Comparison of ENCODE assay signal across 9 cellular contexts in genomic region chr19:48194041-48194871, GRCh38. TPM values are rescaled to one million over a fixed set of nuclear protein-coding genes. Genes with fewer than 3 reads are reported as not detected.
A peak's percentile ranks its signal among the peaks of the same experiment; 100 is the strongest.
DNase-seq lines count a peak whose midpoint lies in the region; ATAC-seq, FAIRE-seq and TF ChIP-seq lines count a peak whose summit lies in the region.
"Had no signal": no experiment of that assay in that cellular context is flagged by ENCODE, and none has a peak within 500 bp of the region (broad histone marks: within the 10 kb centered on the region; RNA-seq: fewer than 3 reads in every experiment).

No MANE protein-coding gene starts in this region.

- no peaks in the 10 kb centered on the region for H3K27me3 ChIP-seq in GM12878 (replicated peaks in 1 of 2; ENCODE audit: control insufficient read depth in 2 of 2, insufficient read depth in 2 of 2, low read length in 1 of 2)

- peak; percentile 27 for FAIRE-seq in GM12878 (lab: Jason Lieb, UNC)

- SMC1A ChIA-PET in GM12878 (lab: Charles Lee; ENCODE audit: uncharacterized antibody, unreplicated experiment), result interaction anchor here (0.8 to 1.5 kb wide), 2 partner anchors 9 kb away, joined by 4 to 9 read pairs; no protein-coding TSS in a partner anchor

- TF ChIP-seq CTCF in GM12878 (IDR thresholded peaks at IDR 0.05 in 2 of 3, conservative IDR thresholded peaks at IDR 0.05 in 1 of 3; ENCODE audit: control insufficient read depth in 2 of 3, extremely low read depth in 1 of 3, insufficient read depth in 1 of 3, low read depth in 3 of 3, low read length in 3 of 3) (peak; percentile 47 to 71 (median 53); a peak in 5 of 6 replicates), nephron progenitor cell (IDR thresholded peaks at IDR 0.05) (peak; percentile 39)

- H3K27ac ChIP-seq in GM12878 (ENCODE audit: control insufficient read depth, insufficient read depth), result no peak overlapping the region

- TF ChIP-seq RAD21 in Ishikawa (IDR thresholded peaks at IDR 0.05; ENCODE audit: low read depth), result peak; percentile 12; the same call in 1 of the 2 replicates
- peak; percentile 53; the same call in 1 of the 2 replicates for TF ChIP-seq RAD21 in GM12878 (IDR thresholded peaks at IDR 0.05; ENCODE audit: insufficient read depth, low read depth, low read length)

- peaks cover 8% of the 10 kb centered on the region for H3K4me1 Mint-ChIP-seq in nephron progenitor cell

- no peak overlapping the region for H3K4me3 ChIP-seq in GM12878

- H4K20me1 ChIP-seq in GM12878 (ENCODE audit: control insufficient read depth, insufficient read depth), result no peaks in the 10 kb centered on the region

- H3K9ac ChIP-seq in GM12878 (ENCODE audit: control insufficient read depth, insufficient read depth, low read length), result no peak overlapping the region

- H3K27ac Mint-ChIP-seq in nephron progenitor cell, result no peak overlapping the region

- H2AFZ ChIP-seq in GM12878 (ENCODE audit: control insufficient read depth, low read depth, low read length), result no peak overlapping the region

- no peaks in the 10 kb centered on the region for H3K36me3 ChIP-seq in GM12878 (ENCODE audit: control insufficient read depth in 2 of 2, insufficient read depth in 2 of 2, low read length in 1 of 2)

- H3K4me1 ChIP-seq in GM12878 (ENCODE audit: control insufficient read depth, insufficient read depth, low read length), result no peaks in the 10 kb centered on the region

- no peak for TF ChIP-seq POLR2A in GM12878 (IDR thresholded peaks at IDR 0.05; ENCODE audit: low read depth, low read length)

- DNase-seq in D341Med (ENCODE audit: low spot score) (peak; percentile 43), GM12878 (ENCODE audit: low read depth, low spot score) (no peak), nephron progenitor cell (peak; percentile 16), NCI-H2171 treated with DMSO at 0.1 percent for 48 hours (lab: John Stamatoyannopoulos, UW) (no peak), NCI-H2196 (lab: John Stamatoyannopoulos, UW; ENCODE audit: unreplicated experiment) (no peak), HK-2 (ENCODE audit: unreplicated experiment) (no peak), NOMO-1 (lab: John Stamatoyannopoulos, UW; ENCODE audit: unreplicated experiment in 2 of 2) (no peak)
- DNase-seq: SW 1271 had no signal

- no peaks in the 10 kb centered on the region for H3K9me3 ChIP-seq in GM12878 (replicated peaks; ENCODE audit: control insufficient read depth, insufficient read depth, low read length)

- CTCF ChIA-PET in GM12878 (lab: Yijun Ruan, JAX), result interaction anchor here (0.5 to 2.0 kb wide), 13 partner anchors 9 to 89 kb away, joined by 3 to 31 read pairs (median 4); partner anchors contain the start of gene PLA2G4C

- RAD21 ChIA-PET in GM12878 (lab: Charles Lee; ENCODE audit: unreplicated experiment), result interaction anchor here (0.6 to 1.5 kb wide), 2 partner anchors 11 to 24 kb away, joined by 3 to 4 read pairs; no protein-coding TSS in a partner anchor

- peaks cover 59% of the 10 kb centered on the region for H3K36me3 Mint-ChIP-seq in nephron progenitor cell (ENCODE audit: low read depth)

- no peaks in the 10 kb centered on the region for H3K79me2 ChIP-seq in GM12878 (ENCODE audit: control insufficient read depth, insufficient read depth, low read length)

- BruUV-seq in GM12878 (replicated peaks; lab: Mats Ljungman, UMichigan), result no TSS peak

- no peak overlapping the region for H3K4me2 ChIP-seq in GM12878 (ENCODE audit: control insufficient read depth, insufficient read depth)

- in situ Hi-C loops in GM12878 (cut with MboI), result no loop called here

- intact Hi-C loops in GM12878 (cut with micrococcal nuclease; ENCODE audit: unreplicated experiment), result no loop called here

- POLR2A ChIA-PET in GM12878 (lab: Charles Lee), result interaction anchor here (1.1 kb wide), 1 partner anchor 9 kb away, joined by 3 read pairs; no protein-coding TSS in a partner anchor

- H3K27me3 Mint-ChIP-seq in nephron progenitor cell (ENCODE audit: low read depth, poor library complexity), result no peaks in the 10 kb centered on the region

- peaks cover 12% of the 10 kb centered on the region for H3K9me3 Mint-ChIP-seq in nephron progenitor cell

- ATAC-seq in GM12878, result peak; percentile 39; the same call in 2 of the 3 replicates

- TF ChIP-seq EP300 in Ishikawa (IDR thresholded peaks at IDR 0.05; ENCODE audit: borderline replicate concordance) (no peak), GM12878 (IDR thresholded peaks at IDR 0.05; ENCODE audit: borderline replicate concordance in 1 of 2, control insufficient read depth in 1 of 2, low read depth in 2 of 2, low read length in 2 of 2) (no peak)

- H3K4me3 Mint-ChIP-seq in nephron progenitor cell, result no peak overlapping the region

- 66% methylated on average over 40 of the region's 41 CpGs for WGBS in GM12878 (ENCODE audit: insufficient coverage, insufficient replicate concordance, low lambda C conversion rate, missing lambda C conversion rate)

TF ChIP-seq in Ishikawa, 13 proteins besides CTCF, POLR2A, EP300 and RAD21:
- no peak for TF ChIP-seq CEBPB (IDR thresholded peaks at IDR 0.05)
- no peak for TF ChIP-seq TAF1 (IDR thresholded peaks at IDR 0.05; ENCODE audit: low read depth)

TF ChIP-seq in GM12878, 131 proteins besides CTCF, POLR2A, EP300 and RAD21:
- TF ChIP-seq TARDBP (IDR thresholded peaks at IDR 0.05; ENCODE audit: borderline replicate concordance), result no peak
- TF ChIP-seq ZNF24 (IDR thresholded peaks at IDR 0.05), result peak; percentile 61; the same call in 1 of the 2 replicates
- peak; percentile 31; the same call in 1 of the 2 replicates for TF ChIP-seq SMC3 (IDR thresholded peaks at IDR 0.05; ENCODE audit: borderline replicate concordance, low read length)

RNA-seq across cellular contexts. Expression of gene ZSWIM9, which starts 23.8 kb away (rescaled TPM):
- total RNA-seq in GM12878 (2013; cell fraction: nucleolus; rRNA removed), result 3.2 and 4.0 TPM in 2 replicates
- total RNA-seq in GM12878 (2014; rRNA removed) (1.8 TPM in 2 replicates), GM12878 (2014; rRNA removed; fragmentation: Illumina TruSeq; extraction: Trizol) (0.76 and 1.2 TPM in 2 replicates), GM12878 (2021) (5.7 and 6.2 TPM in 2 replicates)
- polyA plus RNA-seq in GM12878 (2011; ENCODE audit: low read depth), result 1.2 TPM
- polyA plus RNA-seq in GM12878 (2011; rRNA removed) (0.35 and 0.50 TPM in 2 replicates), GM12878 (2014; fragmentation: Illumina TruSeq; extraction: Trizol) (0.92 and 1.4 TPM in 2 replicates), GM12878 (2014; fragmentation: Nextera tagmentation; extraction: Ambion mirVana) (under 1 TPM in 1 of 2 experiments, not detected in 1; 0.29 TPM), GM12878 (2014; rRNA removed) (2.4 and 3.4 TPM in 2 replicates), GM12878 (2016; fragmentation: Nextera tagmentation; extraction: Ambion mirVana) (1 to 10 TPM; 1.2 to 1.7 TPM)
- 0.33 and 0.47 TPM in 2 replicates for polyA plus RNA-seq in GM12878 (2011; cell fraction: cytosol; rRNA removed)
- 0.69 and 0.79 TPM in 2 replicates for polyA plus RNA-seq in GM12878 (2011; cell fraction: nucleus; rRNA removed)
- polyA plus RNA-seq in GM12878 (2012), result 5.6 and 6.1 TPM in 2 replicates
- polyA minus RNA-seq in GM12878 (2011; rRNA and poly(A)+ RNA removed), result 0.22 and 0.31 TPM in 2 replicates
- 0.73 and 0.94 TPM in 2 replicates for polyA minus RNA-seq in GM12878 (2011; cell fraction: cytosol; rRNA and poly(A)+ RNA removed)
- 0.60 and 2.0 TPM in 2 replicates for polyA minus RNA-seq in GM12878 (2011; cell fraction: nucleus; rRNA and poly(A)+ RNA removed)

RNA-seq across cellular contexts. Expression of gene LIG1, which starts 24.1 kb away (rescaled TPM):
- 82.9 and 93.2 TPM in 2 replicates for total RNA-seq in GM12878 (2013; cell fraction: nucleolus; rRNA removed)
- total RNA-seq in GM12878 (2014; rRNA removed), result 94.4 and 95.6 TPM in 2 replicates
- 57.8 and 64.0 TPM in 2 replicates for total RNA-seq in GM12878 (2014; rRNA removed; fragmentation: Illumina TruSeq; extraction: Trizol)
- 92.4 and 111 TPM in 2 replicates for total RNA-seq in GM12878 (2021)
- polyA plus RNA-seq in GM12878 (2011; ENCODE audit: low read depth), result 28.5 TPM
- 44.9 and 63.8 TPM in 2 replicates for polyA plus RNA-seq in GM12878 (2011; rRNA removed)
- polyA plus RNA-seq in GM12878 (2011; cell fraction: cytosol; rRNA removed), result 67.8 and 72.1 TPM in 2 replicates
- polyA plus RNA-seq in GM12878 (2011; cell fraction: nucleus; rRNA removed), result 194 and 282 TPM in 2 replicates
- polyA plus RNA-seq in GM12878 (2012), result 65.8 and 69.7 TPM in 2 replicates
- 47.8 and 70.8 TPM in 2 replicates for polyA plus RNA-seq in GM12878 (2014; fragmentation: Illumina TruSeq; extraction: Trizol)
- polyA plus RNA-seq in GM12878 (2014; fragmentation: Nextera tagmentation; extraction: Ambion mirVana), result 10 to 100 TPM in 1 of 2 experiments, 1 to 10 TPM in 1; 7.8 to 31.6 TPM
- polyA plus RNA-seq in GM12878 (2014; rRNA removed), result 76.7 and 101 TPM in 2 replicates
- polyA plus RNA-seq in GM12878 (2016; fragmentation: Nextera tagmentation; extraction: Ambion mirVana), result 100 to 1,000 TPM; 112 to 117 TPM
- 51.9 and 86.2 TPM in 2 replicates for polyA minus RNA-seq in GM12878 (2011; rRNA and poly(A)+ RNA removed)
- polyA minus RNA-seq in GM12878 (2011; cell fraction: cytosol; rRNA and poly(A)+ RNA removed), result 36.2 and 44.0 TPM in 2 replicates
- polyA minus RNA-seq in GM12878 (2011; cell fraction: nucleus; rRNA and poly(A)+ RNA removed), result 36.6 and 87.4 TPM in 2 replicates

Comparison
In these comparisons a context has a peak if more than half of its experiments do, and no peak if none do; other contexts are left out.
1. DNase-seq: peak in D341Med (single experiment) and nephron progenitor cell (single experiment); none in GM12878 (single experiment), NCI-H2171 treated with DMSO at 0.1 percent for 48 hours (single experiment), NCI-H2196 (single experiment), HK-2 (single experiment) and NOMO-1 (0 of 2).